In genomic region chr1:100479620-100480338, GRCh38 we compare ENCODE assay signal across 39 cellular contexts. TPM values are rescaled to one million over a fixed set of nuclear protein-coding genes. Genes with fewer than 3 reads are reported as not detected.
"Had no signal": no experiment of that assay in that cellular context is flagged by ENCODE, and none has a peak within 500 bp of the region (broad histone marks: within the 10 kb centered on the region; RNA-seq: fewer than 3 reads in every experiment).

No MANE protein-coding gene starts in this region.

- H3K36me3 ChIP-seq: cardiac muscle cell had no signal

- H3K27me3 ChIP-seq: ascending aorta, cardiac muscle cell had no signal

- H3K27ac Mint-ChIP-seq: activated CD4-positive, alpha-beta memory T cell treated with anti-CD3 and anti-CD28 coated beads, Interleukin-2, amount 10 ng/mL, durations not matched to agents 7 days and 5 days; activated CD8-positive, alpha-beta memory T cell treated with anti-CD3 and anti-CD28 coated beads, Interleukin-2, amount 10 ng/mL, durations not matched to agents 7 days and 5 days; activated naive CD8-positive, alpha-beta T cell treated with anti-CD3 and anti-CD28 coated beads, Interleukin-2, amount 10 ng/mL, durations not matched to agents 7 days and 5 days had no signal

- H3K4me1 Mint-ChIP-seq: activated CD8-positive, alpha-beta memory T cell treated with anti-CD3 and anti-CD28 coated beads, Interleukin-2, amount 10 ng/mL, durations not matched to agents 7 days and 5 days; activated naive CD8-positive, alpha-beta T cell treated with anti-CD3 and anti-CD28 coated beads, Interleukin-2, amount 10 ng/mL, durations not matched to agents 7 days and 5 days had no signal

- H3K9me3 ChIP-seq: ascending aorta had no signal

- FAIRE-seq: RCC 7860 had no signal

- H3K27me3 Mint-ChIP-seq: activated CD4-positive, alpha-beta memory T cell treated with anti-CD3 and anti-CD28 coated beads, Interleukin-2, amount 10 ng/mL, durations not matched to agents 7 days and 5 days; activated CD8-positive, alpha-beta memory T cell treated with anti-CD3 and anti-CD28 coated beads, Interleukin-2, amount 10 ng/mL, durations not matched to agents 7 days and 5 days; activated naive CD8-positive, alpha-beta T cell treated with anti-CD3 and anti-CD28 coated beads, Interleukin-2, amount 10 ng/mL, durations not matched to agents 7 days and 5 days; central memory CD8-positive, alpha-beta T cell; T-cell had no signal

- DNase-seq: activated CD4-positive, alpha-beta memory T cell treated with anti-CD3 and anti-CD28 coated beads, Interleukin-2, amount 10 ng/mL, durations not matched to agents 7 days and 5 days; activated CD4-positive, alpha-beta T cell treated with anti-CD3 and anti-CD28 coated beads for 1 hour; activated CD4-positive, alpha-beta T cell treated with anti-CD3 and anti-CD28 coated beads for 48 hours; activated CD4-positive, CD25-positive, alpha-beta regulatory T cell; activated CD8-positive, alpha-beta memory T cell treated with anti-CD3 and anti-CD28 coated beads for 24 hours; activated CD8-positive, alpha-beta memory T cell treated with anti-CD3 and anti-CD28 coated beads, Interleukin-2, amount 10 ng/mL, durations not matched to agents 7 days and 5 days; activated CD8-positive, alpha-beta memory T cell treated with anti-CD3 and anti-CD28 coated beads, Interleukin-2, amount 50 U/mL, for 48 hours; activated effector memory CD4-positive, alpha-beta T cell treated with Interleukin-2 at 50 U/mL for 16 hours; activated naive CD4-positive, alpha-beta T cell treated with anti-CD3 and anti-CD28 coated beads, Interleukin-2, amount 50 U/mL, for 16 hours; activated naive CD8-positive, alpha-beta T cell treated with anti-CD3 and anti-CD28 coated beads, Interleukin-2, amount 10 ng/mL, durations not matched to agents 7 days and 5 days; activated T-cell treated with anti-CD3 and anti-CD28 coated beads, Interleukin-2, amount 50 U/mL, for 48 hours; amygdala; NCI-H1048; NCI-H1105 treated with DMSO at 0.1 percent for 48 hours; NCI-H1436; NCI-H1694; NCI-H1930; NCI-H2081 treated with DMSO at 0.1 percent for 48 hours; NCI-H226; NCI-H446 treated with DMSO at 0.1 percent for 48 hours; NCI-H524; NCI-H748 treated with DMSO at 0.1 percent for 48 hours; NK-92 treated with Interleukin-12 subunit alpha and Interleukin-12 subunit beta, amount 100 ng/mL, for 24 hours; PC-9; SIG-M5; T-cell; T-helper 2 cell; T-helper 9 cell had no signal

- ATAC-seq: activated CD8-positive, alpha-beta memory T cell treated with anti-CD3 and anti-CD28 coated beads, Interleukin-2, amount 10 ng/mL, durations not matched to agents 7 days and 5 days; Right ventricle myocardium inferior; SK-N-SH treated with all-trans-retinoic acid at 6 μM for 48 hours; T-cell had no signal

- H3K9me3 Mint-ChIP-seq: activated CD4-positive, alpha-beta memory T cell treated with anti-CD3 and anti-CD28 coated beads, Interleukin-2, amount 10 ng/mL, durations not matched to agents 7 days and 5 days; activated naive CD8-positive, alpha-beta T cell treated with anti-CD3 and anti-CD28 coated beads, Interleukin-2, amount 10 ng/mL, durations not matched to agents 7 days and 5 days; central memory CD8-positive, alpha-beta T cell; T-cell had no signal

- H3K4me3 Mint-ChIP-seq: activated CD4-positive, alpha-beta memory T cell treated with anti-CD3 and anti-CD28 coated beads, Interleukin-2, amount 10 ng/mL, durations not matched to agents 7 days and 5 days; activated CD8-positive, alpha-beta memory T cell treated with anti-CD3 and anti-CD28 coated beads, Interleukin-2, amount 10 ng/mL, durations not matched to agents 7 days and 5 days; activated naive CD8-positive, alpha-beta T cell treated with anti-CD3 and anti-CD28 coated beads, Interleukin-2, amount 10 ng/mL, durations not matched to agents 7 days and 5 days; central memory CD8-positive, alpha-beta T cell; T-cell had no signal

- H3K4me1 ChIP-seq: ascending aorta had no signal

- H3K4me3 ChIP-seq: ascending aorta, cardiac muscle cell, PC-9 had no signal

- H3K27ac ChIP-seq: ascending aorta, cardiac muscle cell, PC-9, RWPE1, VCaP had no signal

RNA-seq across cellular contexts. Expression of gene GPR88, which starts 58.2 kb away (rescaled TPM):
- total RNA-seq: activated CD4-positive, alpha-beta memory T cell treated with anti-CD3 and anti-CD28 coated beads, Interleukin-2, amount 10 ng/mL, durations not matched to agents 7 days and 5 days; activated CD8-positive, alpha-beta memory T cell treated with anti-CD3 and anti-CD28 coated beads, Interleukin-2, amount 10 ng/mL, durations not matched to agents 7 days and 5 days; activated naive CD8-positive, alpha-beta T cell treated with anti-CD3 and anti-CD28 coated beads, Interleukin-2, amount 10 ng/mL, durations not matched to agents 7 days and 5 days; ascending aorta; chondrocyte; M059J; PC-9; Right ventricle myocardium inferior; SK-MEL-5 had no signal
